In the genomic region with DNA sequence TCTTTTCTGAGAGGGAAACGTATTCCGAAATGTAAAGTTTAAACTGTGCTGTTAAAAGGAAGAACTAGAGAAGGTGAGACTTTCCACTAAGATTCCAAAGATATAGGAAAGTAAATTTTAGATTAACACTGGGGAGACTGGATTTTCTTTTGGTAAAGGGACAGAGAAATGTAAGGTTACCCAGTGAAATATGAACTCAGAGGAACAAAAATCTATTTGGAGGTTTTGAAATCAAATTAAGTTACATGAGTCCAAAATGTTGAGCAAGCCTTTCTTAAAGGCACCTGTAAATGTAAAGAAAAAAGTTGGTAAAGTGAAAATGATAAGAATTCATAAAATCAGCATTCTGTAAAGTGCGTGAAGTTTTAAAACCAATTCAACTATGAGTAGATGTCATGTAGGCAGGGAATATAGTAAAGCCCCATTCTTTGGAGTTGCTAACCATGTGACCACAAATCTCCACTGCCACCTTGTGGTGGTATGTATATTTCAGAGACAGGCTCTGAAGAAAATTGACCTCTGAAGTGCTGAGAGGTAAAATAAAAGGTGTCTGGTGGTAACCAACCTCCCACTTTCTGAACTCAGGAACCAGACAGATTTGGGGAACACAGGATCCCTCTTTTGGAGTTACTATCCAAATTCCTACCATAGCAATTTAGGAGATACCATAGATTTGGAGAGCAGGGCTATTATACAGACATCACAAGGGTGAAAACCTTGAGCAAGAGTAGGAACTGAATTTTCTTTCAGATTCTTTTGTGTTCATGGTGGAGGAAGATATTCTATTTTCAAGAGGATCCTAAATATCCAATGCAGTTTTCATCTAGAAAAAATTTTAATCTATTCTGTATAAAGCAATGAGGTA, we compare ENCODE assay signal across 8 cellular contexts.
A peak's percentile ranks its signal among the peaks of the same experiment; 100 is the strongest.
DNase-seq lines count a peak whose midpoint lies in the region; ATAC-seq, FAIRE-seq and TF ChIP-seq lines count a peak whose summit lies in the region.

No MANE protein-coding gene starts in this region.

- no peak overlapping the region for H3K4me3 ChIP-seq in AG10803 (ENCODE audit: low read length)
- no peak overlapping the region for H3K4me3 ChIP-seq in astrocyte (ENCODE audit: insufficient read depth, low read depth, low read length)
- no peak overlapping the region for H3K4me3 ChIP-seq in iPS DF 6.9 (ENCODE audit: low read length)
- H3K4me3 ChIP-seq in suprapubic skin = no peak overlapping the region

- H3K36me3 Mint-ChIP-seq in astrocyte (ENCODE audit: low read depth, unreplicated experiment) = no peaks in the 10 kb centered on the region

- H3K9ac ChIP-seq in astrocyte (ENCODE audit: low read length) = no peak overlapping the region

- H3K27ac Mint-ChIP-seq in astrocyte (ENCODE audit: unreplicated experiment) = no peak overlapping the region

- H3K27me3 ChIP-seq in astrocyte (ENCODE audit: insufficient read depth, low read length) = no peaks in the 10 kb centered on the region
- no peaks in the 10 kb centered on the region for H3K27me3 ChIP-seq in iPS DF 6.9 (ENCODE audit: control insufficient read depth, insufficient read depth, low read length)
- no peaks in the 10 kb centered on the region for H3K27me3 ChIP-seq in suprapubic skin

- ATAC-seq in GM18511 (IDR thresholded peaks at IDR 0.05; ENCODE audit: unreplicated experiment) (peak; percentile 83), HG03066 (IDR thresholded peaks at IDR 0.05; ENCODE audit: low read depth, unreplicated experiment) (peak; percentile 65)

- no peak overlapping the region for H3K27ac ChIP-seq in astrocyte (ENCODE audit: low read depth, low read length)
- H3K27ac ChIP-seq in iPS DF 6.9 (ENCODE audit: low read length) = no peak overlapping the region
- H3K27ac ChIP-seq in suprapubic skin = no peak overlapping the region

- peak; percentile 55 for DNase-seq in AG10803 (ENCODE audit: low read depth)
- DNase-seq in NCI-H2227 (lab: John Stamatoyannopoulos, UW; ENCODE audit: unreplicated experiment) = peak; percentile 54
- DNase-seq in astrocyte (ENCODE audit: low read depth) = peak; percentile 12
- DNase-seq in iPS DF 6.9 (ENCODE audit: low read depth, low spot score) = peak; percentile 60
- DNase-seq in suprapubic skin (ENCODE audit: low spot score in 2 of 2) = no peak
- no peak for DNase-seq in activated CD4-positive, CD25-positive, alpha-beta regulatory T cell treated with anti-CD3 and anti-CD28 coated beads, Interleukin-2, amount 50 U/mL, for 72 hours

- H3K4me1 Mint-ChIP-seq in astrocyte (ENCODE audit: low read depth, unreplicated experiment) = no peaks in the 10 kb centered on the region

- peak; percentile 23 for FAIRE-seq in astrocyte (lab: Jason Lieb, UNC)

- no peak for TF ChIP-seq POLR2A in suprapubic skin (IDR thresholded peaks at IDR 0.05)

- H3K27me3 Mint-ChIP-seq in astrocyte (ENCODE audit: low read depth, unreplicated experiment) = peaks cover 6% of the 10 kb centered on the region

- H3K9me3 ChIP-seq in astrocyte (ENCODE audit: insufficient read depth, low read depth, low read length) (no peaks in the 10 kb centered on the region), iPS DF 6.9 (ENCODE audit: control insufficient read depth, insufficient read depth, low read length) (no peaks in the 10 kb centered on the region), suprapubic skin (no peaks in the 10 kb centered on the region)

- H3K36me3 ChIP-seq in astrocyte (ENCODE audit: insufficient read depth, low read length) (no peaks in the 10 kb centered on the region), iPS DF 6.9 (ENCODE audit: control insufficient read depth, insufficient read depth, low read length) (no peaks in the 10 kb centered on the region), suprapubic skin (no peaks in the 10 kb centered on the region)

- no CpG with 5 or more reads among the region's 3 CpGs for WGBS in iPS DF 6.9 (ENCODE audit: insufficient coverage, insufficient read length)
- 68% methylated on average over 3 of the region's 3 CpGs for WGBS in suprapubic skin

- no peaks in the 10 kb centered on the region for H3K9me3 Mint-ChIP-seq in astrocyte (ENCODE audit: unreplicated experiment)

- peak; percentile 73 for TF ChIP-seq CTCF in AG10803 (conservative IDR thresholded peaks at IDR 0.05; ENCODE audit: low read length)
- TF ChIP-seq CTCF in astrocyte (IDR thresholded peaks at IDR 0.05; ENCODE audit: insufficient read depth, low read depth, low read length) = peak; percentile 91
- peak; percentile 24 to 60 for TF ChIP-seq CTCF in suprapubic skin (IDR thresholded peaks at IDR 0.05)

- H3K4me2 ChIP-seq in astrocyte (ENCODE audit: low read length) = no peak overlapping the region

- H3K4me3 Mint-ChIP-seq in astrocyte (ENCODE audit: unreplicated experiment) = no peak overlapping the region

- TF ChIP-seq EP300 in suprapubic skin (IDR thresholded peaks at IDR 0.05) = no peak

- H3K4me1 ChIP-seq in astrocyte (ENCODE audit: insufficient read depth, low read length) (no peaks in the 10 kb centered on the region), iPS DF 6.9 (ENCODE audit: control insufficient read depth, insufficient read depth, low read length) (no peaks in the 10 kb centered on the region), suprapubic skin (no peaks in the 10 kb centered on the region)

- no peak overlapping the region for H2AFZ ChIP-seq in astrocyte (ENCODE audit: low read depth, low read length)

- no peaks in the 10 kb centered on the region for H3K79me2 ChIP-seq in astrocyte (ENCODE audit: insufficient read depth, low read length)

- no peaks in the 10 kb centered on the region for H4K20me1 ChIP-seq in astrocyte (ENCODE audit: insufficient read depth, low read length)

Comparison
In these comparisons a context has a peak if more than half of its experiments do, and no peak if none do; other contexts are left out.
1. DNase-seq: peak in AG10803 (single experiment), NCI-H2227 (single experiment), astrocyte (single experiment) and iPS DF 6.9 (single experiment); none in suprapubic skin (0 of 2) and activated CD4-positive, CD25-positive, alpha-beta regulatory T cell treated with anti-CD3 and anti-CD28 coated beads, Interleukin-2, amount 50 U/mL, for 72 hours (single experiment).
2. Peak in every context shown above with its lines, with median percentiles within 50 percentile points of each other: CTCF ChIP-seq.